9 cellular contexts compared by ENCODE assay signal in genomic region chr10:86969421-86970041, GRCh38. TPM values are rescaled to one million over a fixed set of nuclear protein-coding genes. Genes with fewer than 3 reads are reported as not detected.
DNase-seq lines count a peak whose midpoint lies in the region; ATAC-seq and TF ChIP-seq lines count a peak whose summit lies in the region.
"Had no signal": no experiment of that assay in that cellular context is flagged by ENCODE, and none has a peak within 500 bp of the region (broad histone marks: within the 10 kb centered on the region; RNA-seq: fewer than 3 reads in every experiment).

No MANE protein-coding gene starts in this region.

- H3K27ac Mint-ChIP-seq in HFFc6 (peak overlapping the region; percentile 100), Calu3 (ENCODE audit: unreplicated experiment) (no peak overlapping the region)

- H3K36me3 Mint-ChIP-seq in HFFc6 (ENCODE audit: low read depth) (peaks cover 13% of the 10 kb centered on the region), Calu3 (ENCODE audit: insufficient read depth, unreplicated experiment) (peaks cover 9% of the 10 kb centered on the region)

- BruUV-seq in Calu3 (replicated peaks; lab: Mats Ljungman, UMichigan): no TSS peak

- no peaks in the 10 kb centered on the region for H3K27me3 ChIP-seq in muscle layer of colon (ENCODE audit: control insufficient read depth in 1 of 2, insufficient read depth in 2 of 2, low read length in 2 of 2)

- TF ChIP-seq CTCF in HFFc6 (IDR thresholded peaks at IDR 0.05): no peak
- no peak for TF ChIP-seq CTCF in mucosa of descending colon (IDR thresholded peaks at IDR 0.05)
- no peak for TF ChIP-seq CTCF in Calu3 (IDR thresholded peaks at IDR 0.05; ENCODE audit: unreplicated experiment)

- no peaks in the 10 kb centered on the region for H3K9me3 ChIP-seq in muscle layer of colon (ENCODE audit: low read length)
- H3K9me3 ChIP-seq in mucosa of descending colon: no peaks in the 10 kb centered on the region

- H3K9me3 Mint-ChIP-seq in HFFc6 (no peaks in the 10 kb centered on the region), Calu3 (ENCODE audit: low read depth, unreplicated experiment) (no peaks in the 10 kb centered on the region)

- peaks cover 55% of the 10 kb centered on the region for H3K4me1 ChIP-seq in muscle layer of colon (ENCODE audit: insufficient read depth, low read length)
- peaks cover 35% of the 10 kb centered on the region for H3K4me1 ChIP-seq in mucosa of descending colon (ENCODE audit: low read depth)

- ATAC-seq in mucosa of descending colon (no peak), GM21381 (IDR thresholded peaks at IDR 0.05; ENCODE audit: unreplicated experiment) (no peak)

- H3K27ac ChIP-seq in muscle layer of colon (ENCODE audit: low read depth, low read length) (peak overlapping the region; percentile 95), substantia nigra (ENCODE audit: low read depth, low read length, poor library complexity, severe bottlenecking) (no peak overlapping the region)

- H3K4me3 Mint-ChIP-seq in HFFc6: peak overlapping the region; percentile 90
- H3K4me3 Mint-ChIP-seq in Calu3 (ENCODE audit: low read depth, unreplicated experiment): no peak overlapping the region

- peak overlapping the region; percentile 87 for H3K9ac ChIP-seq in muscle layer of colon (ENCODE audit: low read length)

- intact Hi-C loops in mucosa of descending colon (cut with DNase I, micrococcal nuclease) (no loop called here), Calu3 (cut with micrococcal nuclease; ENCODE audit: unreplicated experiment) (loop anchor here (5.0 kb wide), 1 partner anchor 123 kb away; the partner anchor contains the start of gene GLUD1)

- H3K27me3 Mint-ChIP-seq in HFFc6 (ENCODE audit: insufficient read depth): peaks cover 9% of the 10 kb centered on the region; the same call in 1 of the 2 replicates
- no peaks in the 10 kb centered on the region for H3K27me3 Mint-ChIP-seq in Calu3 (ENCODE audit: unreplicated experiment)

- H3K36me3 ChIP-seq in muscle layer of colon (ENCODE audit: insufficient read depth, low read length) (no peaks in the 10 kb centered on the region), mucosa of descending colon (ENCODE audit: low read depth) (no peaks in the 10 kb centered on the region)

- H3K4me1 Mint-ChIP-seq in HFFc6 (ENCODE audit: low read depth) (peaks cover 62% of the 10 kb centered on the region), Calu3 (ENCODE audit: low read depth, unreplicated experiment) (peaks cover 22% of the 10 kb centered on the region)

- H3K4me3 ChIP-seq in muscle layer of colon (ENCODE audit: low read depth in 1 of 2, low read length in 2 of 2): peak overlapping the region; percentile 40 to 92
- H3K4me3 ChIP-seq in mucosa of descending colon: no peak overlapping the region

- DNase-seq in A172 (ENCODE audit: low spot score) (peak; percentile 51), HFFc6 (peak; percentile 48), dermis microvascular lymphatic vessel endothelial cell (ENCODE audit: low read depth in 2 of 2) (peak; percentile 58 to 81), mucosa of descending colon (no peak), substantia nigra (lab: John Stamatoyannopoulos, UW) (no peak), Calu3 (no peak)

- CTCF ChIA-PET in Calu3 (lab: Charles Lee): no interaction called here

RNA-seq across cellular contexts. Expression of gene ADIRF, which starts 1.2 kb away (rescaled TPM):
- not detected in 2 replicates for total RNA-seq in A172 (2014; rRNA removed; shearing (Covaris generic))
- total RNA-seq in HFFc6 (2021; fragmentation: NEBNext Ultra II Directional; extraction: Animal tissue kit (Norgen Biotek cat#: 25700)): 100 to 1,000 TPM in 4 of 6 experiments, 10 to 100 TPM in 2; 68.5 to 169 (median 145) TPM
- total RNA-seq in dermis microvascular lymphatic vessel endothelial cell: 26.0 and 44.4 TPM in 2 replicates
- total RNA-seq in mucosa of descending colon: 100 to 1,000 TPM in 1 of 3 donors, 10 to 100 TPM in 2; 48.6 to 127 (median 90.6) TPM
- 2.2 TPM in 1 of 2 replicates, not detected in the other for total RNA-seq in Calu3 (2022)
- total RNA-seq: kidney epithelial cell had no signal

RNA-seq across cellular contexts. Expression of gene SNCG, which starts 11.1 kb away (rescaled TPM):
- total RNA-seq in A172 (2014; rRNA removed; shearing (Covaris generic)): 8.8 and 16.0 TPM in 2 replicates
- total RNA-seq in HFFc6 (2021; fragmentation: NEBNext Ultra II Directional; extraction: Animal tissue kit (Norgen Biotek cat#: 25700)): 1 to 10 TPM; 2.6 to 4.5 (median 3.3) TPM
- total RNA-seq in dermis microvascular lymphatic vessel endothelial cell: 108 and 137 TPM in 2 replicates
- 10 to 100 TPM in 1 of 3 donors, 1 to 10 TPM in 2; 2.9 to 22.1 (median 8.3) TPM for total RNA-seq in mucosa of descending colon
- 7.2 and 11.3 TPM in 2 replicates for total RNA-seq in Calu3 (2022)
- total RNA-seq: kidney epithelial cell had no signal

RNA-seq across cellular contexts. Expression of gene MMRN2, which starts 12.1 kb away (rescaled TPM):
- total RNA-seq in A172 (2014; rRNA removed; shearing (Covaris generic)): 1.7 TPM in 1 of 2 replicates, not detected in the other
- 1 to 10 TPM in 3 of 6 experiments, under 1 TPM in 3; 0.66 to 1.5 (median 1.2) TPM for total RNA-seq in HFFc6 (2021; fragmentation: NEBNext Ultra II Directional; extraction: Animal tissue kit (Norgen Biotek cat#: 25700))
- 82.2 and 108 TPM in 2 replicates for total RNA-seq in dermis microvascular lymphatic vessel endothelial cell
- total RNA-seq in mucosa of descending colon: 10 to 100 TPM in 1 of 3 donors, 1 to 10 TPM in 2; 5.7 to 11.5 (median 8.3) TPM
- 0.83 TPM in 1 of 2 replicates, not detected in the other for total RNA-seq in Calu3 (2022)

RNA-seq across cellular contexts. Expression of gene FAM25A, which starts 50.6 kb away (rescaled TPM):
- not detected in 2 replicates for total RNA-seq in A172 (2014; rRNA removed; shearing (Covaris generic))
- total RNA-seq in HFFc6 (2021; fragmentation: NEBNext Ultra II Directional; extraction: Animal tissue kit (Norgen Biotek cat#: 25700)): not detected
- not detected in 2 replicates for total RNA-seq in dermis microvascular lymphatic vessel endothelial cell
- not detected for total RNA-seq in mucosa of descending colon
- total RNA-seq in Calu3 (2022): not detected in 2 replicates
- total RNA-seq: kidney epithelial cell had no signal

Comparison
In these comparisons a context has a peak if more than half of its experiments do, and no peak if none do; other contexts are left out.
1. DNase-seq: peak in A172 (single experiment), HFFc6 (single experiment) and dermis microvascular lymphatic vessel endothelial cell (2 of 2); none in mucosa of descending colon (0 of 3), substantia nigra (0 of 49) and Calu3 (single experiment).